35 cellular contexts compared by ENCODE assay signal in the genomic region with DNA sequence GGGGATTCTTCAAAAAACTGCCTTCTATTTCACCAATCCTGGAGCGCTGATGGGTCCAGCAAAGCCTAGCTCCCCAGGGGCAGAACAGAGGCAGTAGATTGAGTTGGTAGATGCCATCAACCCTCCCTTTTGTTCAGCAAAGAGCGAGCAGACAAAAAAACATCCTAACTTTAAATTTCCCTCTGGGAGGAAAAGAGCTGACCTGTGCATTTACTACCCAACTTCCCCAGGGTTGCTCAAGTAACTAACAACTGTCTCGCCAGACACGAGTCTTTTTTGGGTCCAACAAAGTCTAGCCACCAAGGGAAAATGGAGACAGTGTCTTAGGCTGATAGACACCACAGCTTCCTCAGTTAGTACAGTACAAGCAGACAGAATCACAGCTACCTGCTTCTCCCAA.
"Had no signal": no experiment of that assay in that cellular context is flagged by ENCODE, and none has a peak within 500 bp of the region (broad histone marks: within the 10 kb centered on the region; RNA-seq: fewer than 3 reads in every experiment).

No MANE protein-coding gene starts in this region.

- DNase-seq: Karpas-422, Kasumi-1, MG63, MM.1S, MV-4-11, NCI-H1048, NCI-H1092, NCI-H1092 treated with DMSO at 0.1 percent for 48 hours, NCI-H1105, NCI-H1105 treated with DMSO at 0.1 percent for 48 hours, NCI-H1417, NCI-H1417 treated with DMSO at 0.1 percent for 48 hours, NCI-H1436, NCI-H1436 treated with DMSO at 0.1 percent for 48 hours, NCI-H146, NCI-H1694, NCI-H1694 treated with DMSO at 0.1 percent for 48 hours, NCI-H187, NCI-H187 treated with DMSO at 0.1 percent for 48 hours, NCI-H1930, NCI-H2029, NCI-H2029 treated with DMSO at 0.1 percent for 48 hours, NCI-H2081, NCI-H2081 treated with DMSO at 0.1 percent for 48 hours, NCI-H2107, NCI-H2171, NCI-H2171 treated with DMSO at 0.1 percent for 48 hours, NCI-H2227 treated with DMSO at 0.1 percent for 48 hours, NCI-H226, NCI-H345, NCI-H446, NCI-H446 treated with DMSO at 0.1 percent for 48 hours, NCI-H510A, NCI-H510A treated with DMSO at 0.1 percent for 48 hours, NCI-H524 had no signal

- H3K27me3 ChIP-seq: MG63 had no signal

- H3K4me3 ChIP-seq: MG63 had no signal

- H3K9me3 ChIP-seq: MG63 had no signal

- H3K36me3 ChIP-seq: MG63 had no signal
